ENCODE assay signal across 8 cellular contexts in the genomic region with DNA sequence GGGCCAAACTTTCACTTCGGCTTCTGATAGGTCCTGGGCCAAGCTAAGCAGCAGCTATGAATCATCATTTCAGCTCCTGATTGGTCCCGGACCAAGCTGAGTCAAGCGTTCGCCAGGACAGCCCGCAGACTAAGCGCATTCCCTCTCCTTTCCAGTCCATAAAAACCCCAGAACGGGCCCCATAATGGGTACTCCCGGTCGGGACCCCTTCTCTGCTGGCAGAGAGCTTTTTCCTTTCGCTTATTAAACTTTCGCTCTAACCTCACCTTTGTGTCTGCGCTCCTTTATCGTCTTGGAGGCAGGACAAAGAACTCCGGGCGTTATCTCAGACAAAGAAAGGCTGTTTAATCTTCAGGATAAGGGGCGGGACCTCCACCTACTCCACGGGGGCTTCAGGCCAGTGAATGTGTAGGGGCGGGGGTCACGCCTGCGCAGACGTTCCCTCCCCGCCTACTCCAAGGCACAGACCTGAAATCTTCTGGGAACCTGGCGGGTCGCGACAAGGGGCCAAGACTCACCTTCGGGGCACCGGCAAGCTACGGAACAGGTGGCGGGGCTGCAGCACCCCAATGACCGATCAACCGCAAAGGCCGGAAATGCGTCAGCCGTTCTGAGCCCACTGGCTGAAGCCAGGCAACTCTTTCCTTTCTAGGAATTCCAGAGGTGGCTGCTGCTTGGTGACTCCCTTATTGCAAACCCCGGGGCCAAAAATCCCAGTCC. TPM values are rescaled to one million over a fixed set of nuclear protein-coding genes. Genes with fewer than 3 reads are reported as not detected.
DNase-seq lines count a peak whose midpoint lies in the region; ATAC-seq and TF ChIP-seq lines count a peak whose summit lies in the region.

ZSCAN31 (minus strand) TSS at position 585 of the 720 bp plus-strand sequence. CDS start 6,465 bp downstream, outside the sequence.

- no peaks in the 10 kb centered on the region for H3K9me3 ChIP-seq in left ventricle myocardium inferior (replicated peaks)

- no peaks in the 10 kb centered on the region for H3K27me3 ChIP-seq in left ventricle myocardium inferior (ENCODE audit: low read depth)

- H3K36me3 ChIP-seq in left ventricle myocardium inferior = no peaks in the 10 kb centered on the region

- H3K27me3 Mint-ChIP-seq in T-cell (no peaks in the 10 kb centered on the region), progenitor cell of endocrine pancreas (no peaks in the 10 kb centered on the region)

- POLR2A ChIA-PET in T-cell (lab: Charles Lee) = interaction anchor here (0.5 to 1.2 kb wide), 9 partner anchors 14 to 472 kb away, joined by 3 to 11 read pairs (median 3); partner anchors contain the start of genes ZKSCAN4 (in 1 of the 2) and ZSCAN26 (in 1 of the 2)

- DNase-seq in NCI-H1092 (lab: John Stamatoyannopoulos, UW) (peak; percentile 33), T-cell (peak; percentile 55 to 89 (median 78)), amygdala (lab: John Stamatoyannopoulos, UW) (peak; percentile 42 to 99 (median 82)), left ventricle myocardium inferior (peak; percentile 93), progenitor cell of endocrine pancreas (ENCODE audit: low spot score, unreplicated experiment) (peak; percentile 74), ureter (ENCODE audit: low spot score) (peak; percentile 97)

- H3K36me3 Mint-ChIP-seq in T-cell = peaks cover 4% of the 10 kb centered on the region
- peaks cover 7% of the 10 kb centered on the region for H3K36me3 Mint-ChIP-seq in progenitor cell of endocrine pancreas (ENCODE audit: insufficient read depth)

- peaks cover 3 to 7% (median 6%) of the 10 kb centered on the region in 3 donors for H3K4me1 Mint-ChIP-seq in T-cell
- H3K4me1 Mint-ChIP-seq in progenitor cell of endocrine pancreas (ENCODE audit: low read depth) = peaks cover 7% of the 10 kb centered on the region

- peak within 1 kb of the TSS; percentile 94 for H3K4me3 ChIP-seq in GM08714 (ENCODE audit: low read length)
- peak within 1 kb of the TSS; percentile 82 for H3K4me3 ChIP-seq in left ventricle myocardium inferior

- TF ChIP-seq CTCF in left ventricle myocardium inferior (IDR thresholded peaks at IDR 0.05; ENCODE audit: borderline replicate concordance) = no peak
- no peak for TF ChIP-seq CTCF in progenitor cell of endocrine pancreas (IDR thresholded peaks at IDR 0.05; ENCODE audit: unreplicated experiment)

- intact Hi-C loops in left ventricle myocardium inferior (cut with micrococcal nuclease) = no loop called here

- H3K27ac Mint-ChIP-seq in T-cell (no peak within 1 kb of the TSS), progenitor cell of endocrine pancreas (no peak within 1 kb of the TSS)

- peak; percentile 90 for ATAC-seq in HG02571 (IDR thresholded peaks at IDR 0.05; ENCODE audit: unreplicated experiment)
- ATAC-seq in T-cell (replicated peaks in 1 of 4) = peak; percentile 89 to 93 (median 91)

- CTCF ChIA-PET in T-cell (lab: Charles Lee) = interaction anchor here in 1 of 2 donors (0.6 to 1.8 kb wide), 6 partner anchors 14 to 446 kb away, joined by 3 to 8 read pairs (median 5); partner anchors contain the start of genes ZKSCAN3, ZSCAN16 and ZSCAN26

- H3K9me3 Mint-ChIP-seq in T-cell (peaks cover 0 to 7% (median 3%) of the 10 kb centered on the region in 3 donors), progenitor cell of endocrine pancreas (ENCODE audit: low read depth) (peaks cover 20% of the 10 kb centered on the region)

- peak within 1 kb of the TSS in 1 of 3 donors; percentile 9 for H3K4me3 Mint-ChIP-seq in T-cell
- H3K4me3 Mint-ChIP-seq in progenitor cell of endocrine pancreas (ENCODE audit: low read depth) = no peak within 1 kb of the TSS

- peak within 1 kb of the TSS; percentile 94 for H3K27ac ChIP-seq in left ventricle myocardium inferior (replicated peaks)

- H3K4me1 ChIP-seq in left ventricle myocardium inferior = peaks cover 28% of the 10 kb centered on the region

RNA-seq across cellular contexts. Expression of gene ZSCAN31, which starts in this region (rescaled TPM):
- total RNA-seq in T-cell (1 to 10 TPM in 3 of 5 donors, under 1 TPM in 2; 0.79 to 1.5 (median 1.1) TPM), left ventricle myocardium inferior (8.0 TPM), progenitor cell of endocrine pancreas (4.7 and 6.1 TPM in 2 replicates), ureter (13.9 TPM)

Comparison
In these comparisons a context has a peak if more than half of its experiments do, and no peak if none do; other contexts are left out.
1. Peak in every context shown above with its lines: DNase-seq, ATAC-seq, H3K4me3 ChIP-seq and H3K27ac ChIP-seq.
2. DNase-seq: peak in every context shown above with its lines; median percentile 97 in ureter; 93 in left ventricle myocardium inferior; 82 in amygdala; 78 in T-cell; 74 in progenitor cell of endocrine pancreas; 33 in NCI-H1092.